ENCODE assay signal across 11 cellular contexts in the genomic region with DNA sequence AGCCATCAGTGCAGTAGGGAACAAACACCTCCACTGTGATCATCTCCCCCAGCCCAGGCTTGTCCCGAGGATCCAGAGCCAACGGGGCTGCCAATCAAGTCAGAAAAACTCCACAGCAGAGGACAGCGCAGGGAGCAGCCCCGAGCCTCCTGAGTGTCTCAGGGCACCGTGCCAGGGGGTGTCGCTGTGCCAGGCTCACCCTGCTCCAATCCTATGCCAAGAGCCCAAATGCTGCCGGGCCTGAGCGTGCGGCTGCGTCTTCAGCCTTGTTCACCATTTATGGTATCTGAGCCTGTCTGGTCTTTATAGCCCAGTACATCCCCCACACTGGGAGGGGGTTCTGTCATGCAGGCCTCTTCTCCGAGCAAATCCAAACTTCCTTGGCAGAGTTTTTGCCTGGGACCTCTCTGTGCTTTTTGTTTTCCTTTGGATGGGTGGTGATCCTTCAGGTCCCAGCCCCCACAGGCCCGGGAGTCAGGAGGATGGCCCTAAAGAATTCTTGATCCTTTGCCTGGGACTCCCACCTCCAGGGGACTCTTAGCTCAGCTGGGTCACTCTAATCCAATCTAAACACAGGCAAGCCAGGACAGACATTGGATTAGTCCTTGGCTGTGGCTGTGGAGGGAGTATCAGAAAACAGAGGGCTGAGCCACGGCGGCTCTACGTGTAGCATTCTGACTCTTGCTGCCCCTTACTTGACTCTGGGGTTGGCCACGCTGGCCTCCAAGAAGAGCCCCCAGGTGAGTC.
A peak's percentile ranks its signal among the peaks of the same experiment; 100 is the strongest.
DNase-seq lines count a peak whose midpoint lies in the region; ATAC-seq and TF ChIP-seq lines count a peak whose summit lies in the region.
"Had no signal": no experiment of that assay in that cellular context is flagged by ENCODE, and none has a peak within 500 bp of the region (broad histone marks: within the 10 kb centered on the region; RNA-seq: fewer than 3 reads in every experiment).

No MANE protein-coding gene starts in this region.

- no peak for TF ChIP-seq CTCF in chondrocyte (IDR thresholded peaks at IDR 0.05)

- H3K4me1 Mint-ChIP-seq in chondrocyte (ENCODE audit: low read depth): peaks cover 81% of the 10 kb centered on the region
- no peaks in the 10 kb centered on the region for H3K4me1 Mint-ChIP-seq in activated T-helper 2 cell treated with anti-CD3 and anti-CD28 coated beads, Interferon-gamma antibody, Interleukin-2, Interleukin-4, amounts not matched to agents 10 μg/mL and 5 μg/mL and 100 μg/mL, durations not matched to agents 14 hours and 24 hours and 36 hours (ENCODE audit: low read depth)

- no peaks in the 10 kb centered on the region for H3K36me3 ChIP-seq in subcutaneous abdominal adipose tissue (ENCODE audit: control insufficient read depth in 5 of 5, insufficient read depth in 5 of 5, low read length in 5 of 5)
- H3K36me3 ChIP-seq: HAP-1 had no signal

- peak overlapping the region; percentile 31 for H3K4me3 Mint-ChIP-seq in chondrocyte (ENCODE audit: unreplicated experiment)
- no peak overlapping the region for H3K4me3 Mint-ChIP-seq in activated T-helper 2 cell treated with anti-CD3 and anti-CD28 coated beads, Interferon-gamma antibody, Interleukin-2, Interleukin-4, amounts not matched to agents 10 μg/mL and 5 μg/mL and 100 μg/mL, durations not matched to agents 14 hours and 24 hours and 36 hours (ENCODE audit: low read depth)
- H3K4me3 Mint-ChIP-seq: central memory CD8-positive, alpha-beta T cell; IgD-negative memory B cell had no signal

- intact Hi-C loops in activated T-helper 2 cell treated with anti-CD3 and anti-CD28 coated beads, Interferon-gamma antibody, Interleukin-2, Interleukin-4, amounts not matched to agents 10 μg/mL and 5 μg/mL and 100 μg/mL, durations not matched to agents 14 hours and 24 hours and 36 hours (cut with micrococcal nuclease): no loop called here

- no peaks in the 10 kb centered on the region for H3K36me3 Mint-ChIP-seq in chondrocyte (ENCODE audit: low read depth)
- no peaks in the 10 kb centered on the region for H3K36me3 Mint-ChIP-seq in activated T-helper 2 cell treated with anti-CD3 and anti-CD28 coated beads, Interferon-gamma antibody, Interleukin-2, Interleukin-4, amounts not matched to agents 10 μg/mL and 5 μg/mL and 100 μg/mL, durations not matched to agents 14 hours and 24 hours and 36 hours (ENCODE audit: low read depth)
- H3K36me3 Mint-ChIP-seq: IgD-negative memory B cell had no signal

- no peaks in the 10 kb centered on the region for H3K9me3 ChIP-seq in subcutaneous abdominal adipose tissue (ENCODE audit: control insufficient read depth in 5 of 5, low read length in 5 of 5)
- H3K9me3 ChIP-seq: HAP-1 had no signal

- peak overlapping the region in 3 of 5 donors; percentile 6 to 53 (median 37) for H3K9ac ChIP-seq in subcutaneous abdominal adipose tissue (ENCODE audit: low read length in 5 of 5)

- DNase-seq in NCI-H69 (lab: John Stamatoyannopoulos, UW) (peak; percentile 16), chondrocyte (ENCODE audit: low spot score) (no peak), medulla oblongata (ENCODE audit: extremely low spot score) (peak; percentile 51), NCI-H2196 treated with DMSO at 0.1 percent for 48 hours (lab: John Stamatoyannopoulos, UW; ENCODE audit: unreplicated experiment) (no peak)
- DNase-seq in activated CD4-positive, alpha-beta T cell treated with anti-CD3 and anti-CD28 coated beads for 4 hours: no peak
- DNase-seq in activated T-helper 2 cell treated with anti-CD3 and anti-CD28 coated beads, Interferon-gamma antibody, Interleukin-2, Interleukin-4, amounts not matched to agents 10 μg/mL and 5 μg/mL and 100 μg/mL, durations not matched to agents 14 hours and 24 hours and 36 hours (ENCODE audit: low spot score): no peak

- H3K27me3 ChIP-seq in subcutaneous abdominal adipose tissue (ENCODE audit: control insufficient read depth in 5 of 5, insufficient read depth in 4 of 5, low read length in 5 of 5): no peaks in the 10 kb centered on the region

- peaks cover 2% of the 10 kb centered on the region for H3K9me3 Mint-ChIP-seq in chondrocyte (ENCODE audit: low read depth)
- H3K9me3 Mint-ChIP-seq in activated T-helper 2 cell treated with anti-CD3 and anti-CD28 coated beads, Interferon-gamma antibody, Interleukin-2, Interleukin-4, amounts not matched to agents 10 μg/mL and 5 μg/mL and 100 μg/mL, durations not matched to agents 14 hours and 24 hours and 36 hours: no peaks in the 10 kb centered on the region
- H3K9me3 Mint-ChIP-seq: central memory CD8-positive, alpha-beta T cell; IgD-negative memory B cell had no signal

- ATAC-seq in HG02623 (IDR thresholded peaks at IDR 0.05; ENCODE audit: unreplicated experiment): no peak

- peak overlapping the region; percentile 97 for H3K27ac Mint-ChIP-seq in chondrocyte (ENCODE audit: unreplicated experiment)
- H3K27ac Mint-ChIP-seq in activated T-helper 2 cell treated with anti-CD3 and anti-CD28 coated beads, Interferon-gamma antibody, Interleukin-2, Interleukin-4, amounts not matched to agents 10 μg/mL and 5 μg/mL and 100 μg/mL, durations not matched to agents 14 hours and 24 hours and 36 hours: no peak overlapping the region
- H3K27ac Mint-ChIP-seq: IgD-negative memory B cell had no signal

- H3K27me3 Mint-ChIP-seq in chondrocyte (ENCODE audit: low read depth): no peaks in the 10 kb centered on the region
- peaks cover 4% of the 10 kb centered on the region for H3K27me3 Mint-ChIP-seq in activated T-helper 2 cell treated with anti-CD3 and anti-CD28 coated beads, Interferon-gamma antibody, Interleukin-2, Interleukin-4, amounts not matched to agents 10 μg/mL and 5 μg/mL and 100 μg/mL, durations not matched to agents 14 hours and 24 hours and 36 hours (ENCODE audit: low read depth)

- peaks cover 6 to 41% (median 40%) of the 10 kb centered on the region in 5 donors for H3K4me1 ChIP-seq in subcutaneous abdominal adipose tissue (ENCODE audit: control insufficient read depth in 5 of 5, insufficient read depth in 5 of 5, low read length in 5 of 5)
- H3K4me1 ChIP-seq: HAP-1 had no signal

- H3K4me3 ChIP-seq in subcutaneous abdominal adipose tissue (ENCODE audit: low read depth in 1 of 5, low read length in 5 of 5): no peak overlapping the region
- H3K4me3 ChIP-seq: HAP-1 had no signal

- peak overlapping the region; percentile 70 for H3K27ac ChIP-seq in subcutaneous abdominal adipose tissue (ENCODE audit: low read depth, low read length)

Comparison
In these comparisons a context has a peak if more than half of its experiments do, and no peak if none do; other contexts are left out.
1. DNase-seq: peak in NCI-H69 (single experiment) and medulla oblongata (single experiment); none in chondrocyte (single experiment), activated CD4-positive, alpha-beta T cell treated with anti-CD3 and anti-CD28 coated beads for 4 hours (0 of 2), activated T-helper 2 cell treated with anti-CD3 and anti-CD28 coated beads, Interferon-gamma antibody, Interleukin-2, Interleukin-4, amounts not matched to agents 10 μg/mL and 5 μg/mL and 100 μg/mL, durations not matched to agents 14 hours and 24 hours and 36 hours (single experiment) and NCI-H2196 treated with DMSO at 0.1 percent for 48 hours (single experiment).